ENCODE assay signal across 11 cellular contexts in the genomic region with DNA sequence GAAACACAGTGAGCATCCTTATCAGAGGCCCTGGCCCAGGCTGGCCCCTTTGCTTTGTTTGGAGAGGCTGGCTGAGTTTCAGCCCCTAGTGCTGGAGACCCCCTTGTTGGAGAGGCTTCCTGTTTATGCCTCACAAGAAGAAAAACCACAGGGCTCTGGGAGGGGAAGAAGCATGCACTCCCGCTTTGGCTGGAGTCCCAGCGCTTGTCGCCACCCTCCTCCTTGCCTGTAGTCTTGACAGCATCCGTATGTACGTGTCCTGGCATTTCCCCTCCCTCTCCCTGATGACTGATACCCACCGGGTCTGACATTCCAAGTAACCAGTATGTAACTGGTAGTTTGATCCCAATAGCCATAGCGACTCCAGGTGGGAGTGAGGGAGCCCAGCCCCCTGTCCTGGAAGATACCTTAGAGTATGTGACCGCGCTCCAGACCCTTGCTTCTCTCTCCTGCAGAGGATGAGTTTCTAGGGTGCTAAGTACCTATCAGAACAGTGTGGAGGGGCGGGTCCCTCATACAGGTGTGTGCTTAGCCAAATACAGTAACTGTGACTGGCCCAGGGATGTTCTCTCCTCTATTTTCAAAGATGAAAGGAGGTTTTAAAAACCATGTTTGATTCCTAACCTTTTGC. TPM values are rescaled to one million over a fixed set of nuclear protein-coding genes. Genes with fewer than 3 reads are reported as not detected.
DNase-seq lines count a peak whose midpoint lies in the region; ATAC-seq and TF ChIP-seq lines count a peak whose summit lies in the region.
"Had no signal": no experiment of that assay in that cellular context is flagged by ENCODE, and none has a peak within 500 bp of the region (broad histone marks: within the 10 kb centered on the region; RNA-seq: fewer than 3 reads in every experiment).

No MANE protein-coding gene starts in this region.

- H3K27me3 Mint-ChIP-seq in activated T-cell treated with anti-CD3 and anti-CD28 coated beads, Interleukin-2, amount 50 U/mL, for 24 hours, result no peaks in the 10 kb centered on the region
- no peaks in the 10 kb centered on the region for H3K27me3 Mint-ChIP-seq in activated T-cell treated with anti-CD3 and anti-CD28 coated beads, Interleukin-2, amount 50 U/mL, for 4 hours (ENCODE audit: low read depth)
- H3K27me3 Mint-ChIP-seq in brain, result no peaks in the 10 kb centered on the region

- H4K8ac ChIP-seq in neuronal stem cell (ENCODE audit: low read depth, low read length), result no peak overlapping the region

- H2AFZ ChIP-seq in neuronal stem cell (ENCODE audit: low read length), result no peak overlapping the region

- no peaks in the 10 kb centered on the region for H3K9me3 ChIP-seq in neuronal stem cell (replicated peaks in 1 of 2; ENCODE audit: control insufficient read depth in 2 of 2, insufficient read depth in 1 of 2, low read depth in 1 of 2, low read length in 2 of 2)

- peaks cover 2% of the 10 kb centered on the region for H3K79me1 ChIP-seq in neuronal stem cell (ENCODE audit: low read depth, low read length)

- H3K9ac ChIP-seq in neuronal stem cell (ENCODE audit: low read depth, low read length, poor library complexity), result no peak overlapping the region

- no peak for ATAC-seq in activated T-cell treated with anti-CD3 and anti-CD28 coated beads, Interleukin-2, amount 50 U/mL, for 4 hours
- ATAC-seq in HG03469 (IDR thresholded peaks at IDR 0.05; ENCODE audit: unreplicated experiment) (no peak), GM18517 (IDR thresholded peaks at IDR 0.05; ENCODE audit: unreplicated experiment) (no peak)

- no peak overlapping the region for H3K4me3 ChIP-seq in neuronal stem cell (ENCODE audit: low read length in 2 of 2)
- H3K4me3 ChIP-seq: dorsolateral prefrontal cortex had no signal

- no peaks in the 10 kb centered on the region for H3K9me3 Mint-ChIP-seq in activated T-cell treated with anti-CD3 and anti-CD28 coated beads, Interleukin-2, amount 50 U/mL, for 24 hours
- H3K9me3 Mint-ChIP-seq in activated T-cell treated with anti-CD3 and anti-CD28 coated beads, Interleukin-2, amount 50 U/mL, for 4 hours, result no peaks in the 10 kb centered on the region
- H3K9me3 Mint-ChIP-seq in brain, result no peaks in the 10 kb centered on the region

- H3K4me2 ChIP-seq in neuronal stem cell (ENCODE audit: insufficient read depth, low read length, poor library complexity, severe bottlenecking), result no peak overlapping the region

- no peak overlapping the region for H3K18ac ChIP-seq in neuronal stem cell (ENCODE audit: low read length)

- H3K27ac ChIP-seq in neuronal stem cell (replicated peaks; ENCODE audit: low read length), result no peak overlapping the region

- H2AK5ac ChIP-seq in neuronal stem cell (ENCODE audit: low read depth, low read length), result no peak overlapping the region

- no peak for TF ChIP-seq CTCF in brain (conservative IDR thresholded peaks at IDR 0.05)

- H2BK5ac ChIP-seq in neuronal stem cell (ENCODE audit: low read length), result peak overlapping the region; percentile 17

- peak overlapping the region; percentile 91 for H3K27ac Mint-ChIP-seq in activated T-cell treated with anti-CD3 and anti-CD28 coated beads, Interleukin-2, amount 50 U/mL, for 24 hours
- H3K27ac Mint-ChIP-seq in brain, result peak overlapping the region in 4 of 5 experiments; percentile 17 to 86 (median 67)

- no peak for DNase-seq in activated T-cell treated with anti-CD3 and anti-CD28 coated beads, Interleukin-2, amount 50 U/mL, for 24 hours
- DNase-seq in activated T-cell treated with anti-CD3 and anti-CD28 coated beads, Interleukin-2, amount 50 U/mL, for 4 hours, result no peak
- DNase-seq in NCI-H526 treated with DMSO at 0.1 percent for 48 hours (lab: John Stamatoyannopoulos, UW), result peak; percentile 27
- DNase-seq in neuronal stem cell (ENCODE audit: low spot score), result no peak
- no peak for DNase-seq in C1 segment of cervical spinal cord (lab: John Stamatoyannopoulos, UW)
- DNase-seq: activated T-cell treated with anti-CD3 and anti-CD28 coated beads for 4 hours, dorsolateral prefrontal cortex, NCI-H774 had no signal

- peaks cover 93% of the 10 kb centered on the region for H3K4me1 Mint-ChIP-seq in activated T-cell treated with anti-CD3 and anti-CD28 coated beads, Interleukin-2, amount 50 U/mL, for 24 hours (ENCODE audit: low read depth)
- peaks cover 89% of the 10 kb centered on the region for H3K4me1 Mint-ChIP-seq in activated T-cell treated with anti-CD3 and anti-CD28 coated beads, Interleukin-2, amount 50 U/mL, for 4 hours (ENCODE audit: low read depth)
- peaks cover 10% of the 10 kb centered on the region for H3K4me1 Mint-ChIP-seq in brain

- H3K4me3 Mint-ChIP-seq in activated T-cell treated with anti-CD3 and anti-CD28 coated beads, Interleukin-2, amount 50 U/mL, for 24 hours, result no peak overlapping the region
- H3K4me3 Mint-ChIP-seq in activated T-cell treated with anti-CD3 and anti-CD28 coated beads, Interleukin-2, amount 50 U/mL, for 4 hours, result no peak overlapping the region
- H3K4me3 Mint-ChIP-seq in brain, result no peak overlapping the region

- peaks cover 8 to 77% of the 10 kb centered on the region in 2 donors for H3K36me3 ChIP-seq in neuronal stem cell (replicated peaks in 1 of 2; ENCODE audit: control insufficient read depth in 2 of 2, insufficient read depth in 2 of 2, low read length in 2 of 2)

- H3K23ac ChIP-seq in neuronal stem cell (ENCODE audit: low read depth, low read length, poor library complexity), result peak overlapping the region; percentile 46

- H3K36me3 Mint-ChIP-seq in activated T-cell treated with anti-CD3 and anti-CD28 coated beads, Interleukin-2, amount 50 U/mL, for 24 hours (ENCODE audit: low read depth), result peaks cover 53% of the 10 kb centered on the region
- peaks cover 7% of the 10 kb centered on the region for H3K36me3 Mint-ChIP-seq in activated T-cell treated with anti-CD3 and anti-CD28 coated beads, Interleukin-2, amount 50 U/mL, for 4 hours (ENCODE audit: insufficient read depth)
- peaks cover 15% of the 10 kb centered on the region for H3K36me3 Mint-ChIP-seq in brain

- WGBS in neuronal stem cell (ENCODE audit: extremely low coverage in 2 of 2, insufficient read length in 2 of 2, insufficient replicate concordance in 1 of 2), 2 donors, result no CpG with 5 or more reads among the region's 10 CpGs

- no peak overlapping the region for H4K91ac ChIP-seq in neuronal stem cell (ENCODE audit: low read depth, low read length, poor library complexity)

- no peaks in the 10 kb centered on the region for H3K27me3 ChIP-seq in neuronal stem cell (ENCODE audit: control insufficient read depth in 3 of 3, insufficient read depth in 3 of 3, low read depth in 1 of 3, low read length in 3 of 3)
- H3K27me3 ChIP-seq: dorsolateral prefrontal cortex had no signal

- H3K4me1 ChIP-seq in neuronal stem cell (ENCODE audit: control insufficient read depth in 2 of 2, insufficient read depth in 1 of 2, low read depth in 1 of 2, low read length in 2 of 2), result no peaks in the 10 kb centered on the region

- H3K4ac ChIP-seq in neuronal stem cell (ENCODE audit: low read length), result no peak overlapping the region

- no peak overlapping the region for H2BK12ac ChIP-seq in neuronal stem cell (ENCODE audit: low read length)

- H2BK120ac ChIP-seq in neuronal stem cell (ENCODE audit: low read depth, low read length), result no peak overlapping the region

- no peak overlapping the region for H3K14ac ChIP-seq in neuronal stem cell (ENCODE audit: low read length)

- no peak overlapping the region for H2BK15ac ChIP-seq in neuronal stem cell (ENCODE audit: low read length)

RNA-seq across cellular contexts. Expression of gene ATP6V0E2, which starts 6.8 kb away (rescaled TPM):
- 10 to 100 TPM; 36.8 to 43.2 (median 42.5) TPM for total RNA-seq in activated T-cell treated with anti-CD3 and anti-CD28 coated beads, Interleukin-2, amount 50 U/mL, for 4 hours
- 390 TPM for polyA plus RNA-seq in brain (ENCODE audit: insufficient read depth, low read depth, low replicate concordance)
- polyA plus RNA-seq in neuronal stem cell (2013, experiment 1 of 2), result 63.8 TPM
- 60.2 TPM for polyA plus RNA-seq in neuronal stem cell (2013, experiment 2 of 2)

RNA-seq across cellular contexts. Expression of gene ZNF862, which starts 28.8 kb away (rescaled TPM):
- 1 to 10 TPM; 5.4 to 9.4 (median 7.4) TPM for total RNA-seq in activated T-cell treated with anti-CD3 and anti-CD28 coated beads, Interleukin-2, amount 50 U/mL, for 4 hours
- polyA plus RNA-seq in brain (ENCODE audit: insufficient read depth, low read depth, low replicate concordance), result 10.0 TPM
- polyA plus RNA-seq in neuronal stem cell (2013, experiment 1 of 2), result 7.1 TPM
- 6.8 TPM for polyA plus RNA-seq in neuronal stem cell (2013, experiment 2 of 2)
